ENCODE assay signal across 8 cellular contexts in genomic region chr12:103924761-103925641, GRCh38. TPM values are rescaled to one million over a fixed set of nuclear protein-coding genes. Genes with fewer than 3 reads are reported as not detected.
DNase-seq lines count a peak whose midpoint lies in the region; ATAC-seq and TF ChIP-seq lines count a peak whose summit lies in the region.

No MANE protein-coding gene starts in this region.

- H3K27ac ChIP-seq in osteoblast (ENCODE audit: low read depth, low read length) = no peak overlapping the region
- no peak overlapping the region for H3K27ac ChIP-seq in uterus

- H2AFZ ChIP-seq in osteoblast (ENCODE audit: low read length) = peak overlapping the region; percentile 58

- peaks cover 37% of the 10 kb centered on the region for H3K4me1 Mint-ChIP-seq in activated CD8-positive, alpha-beta memory T cell treated with anti-CD3 and anti-CD28 coated beads, Interleukin-2, amount 10 ng/mL, durations not matched to agents 7 days and 5 days
- peaks cover 22% of the 10 kb centered on the region for H3K4me1 Mint-ChIP-seq in Calu3 (ENCODE audit: low read depth, unreplicated experiment)

- peak overlapping the region; percentile 27 for H3K4me3 Mint-ChIP-seq in activated CD8-positive, alpha-beta memory T cell treated with anti-CD3 and anti-CD28 coated beads, Interleukin-2, amount 10 ng/mL, durations not matched to agents 7 days and 5 days
- H3K4me3 Mint-ChIP-seq in Calu3 (ENCODE audit: low read depth, unreplicated experiment) = no peak overlapping the region

- H3K9me3 ChIP-seq in osteoblast (ENCODE audit: low read depth, low read length) (no peaks in the 10 kb centered on the region), uterus (no peaks in the 10 kb centered on the region)

- TF ChIP-seq CTCF in osteoblast (IDR thresholded peaks at IDR 0.05; ENCODE audit: extremely low read depth, low read depth, low read length) (no peak), uterus (IDR thresholded peaks at IDR 0.05) (no peak), Calu3 (IDR thresholded peaks at IDR 0.05; ENCODE audit: unreplicated experiment) (no peak)

- H3K36me3 Mint-ChIP-seq in activated CD8-positive, alpha-beta memory T cell treated with anti-CD3 and anti-CD28 coated beads, Interleukin-2, amount 10 ng/mL, durations not matched to agents 7 days and 5 days = no peaks in the 10 kb centered on the region
- peaks cover 20% of the 10 kb centered on the region for H3K36me3 Mint-ChIP-seq in Calu3 (ENCODE audit: insufficient read depth, unreplicated experiment)

- no peaks in the 10 kb centered on the region for H3K36me3 ChIP-seq in osteoblast (ENCODE audit: insufficient read depth, low read length)
- H3K36me3 ChIP-seq in uterus = no peaks in the 10 kb centered on the region

- H4K20me1 ChIP-seq in osteoblast (ENCODE audit: insufficient read depth, low read length) = no peaks in the 10 kb centered on the region

- no peak overlapping the region for H3K4me2 ChIP-seq in osteoblast (ENCODE audit: insufficient read depth, low read length)

- H3K27me3 ChIP-seq in osteoblast (ENCODE audit: insufficient read depth, low read length) (no peaks in the 10 kb centered on the region), uterus (no peaks in the 10 kb centered on the region)

- H3K9me3 Mint-ChIP-seq in activated CD8-positive, alpha-beta memory T cell treated with anti-CD3 and anti-CD28 coated beads, Interleukin-2, amount 10 ng/mL, durations not matched to agents 7 days and 5 days (ENCODE audit: low read depth) = no peaks in the 10 kb centered on the region
- no peaks in the 10 kb centered on the region for H3K9me3 Mint-ChIP-seq in Calu3 (ENCODE audit: low read depth, unreplicated experiment)

- H3K27me3 Mint-ChIP-seq in activated CD8-positive, alpha-beta memory T cell treated with anti-CD3 and anti-CD28 coated beads, Interleukin-2, amount 10 ng/mL, durations not matched to agents 7 days and 5 days = peaks cover under 1% of the 10 kb centered on the region
- H3K27me3 Mint-ChIP-seq in Calu3 (ENCODE audit: unreplicated experiment) = no peaks in the 10 kb centered on the region

- TF ChIP-seq POLR2A in GM10847 (IDR thresholded peaks at IDR 0.05; ENCODE audit: extremely low read depth, insufficient read length) (peak; percentile 32), uterus (IDR thresholded peaks at IDR 0.05) (no peak)

- DNase-seq in HT1080 (ENCODE audit: low read depth) (peak; percentile 92), osteoblast (ENCODE audit: insufficient read length, low spot score, missing footprints) (peak; percentile 72), uterus (no peak), Calu3 (no peak), OCI-M1 (lab: John Stamatoyannopoulos, UW) (no peak)
- DNase-seq in activated CD8-positive, alpha-beta memory T cell treated with anti-CD3 and anti-CD28 coated beads, Interleukin-2, amount 10 ng/mL, durations not matched to agents 7 days and 5 days = peak; percentile 76

- intact Hi-C loops in uterus (cut with DNase I; ENCODE audit: low total_unique reads) (loop anchor here (10.0 kb wide), 1 partner anchor 50 kb away; no protein-coding TSS in a partner anchor), Calu3 (cut with micrococcal nuclease; ENCODE audit: unreplicated experiment) (no loop called here)

- no peaks in the 10 kb centered on the region for H3K79me2 ChIP-seq in osteoblast (ENCODE audit: insufficient read depth, low read length)

- CTCF ChIA-PET in activated CD8-positive, alpha-beta memory T cell treated with anti-CD3 and anti-CD28 coated beads, Interleukin-2, amount 10 ng/mL, durations not matched to agents 7 days and 5 days (lab: Charles Lee) = interaction anchor here (0.7 to 1.1 kb wide), 4 partner anchors 11 to 213 kb away, joined by 3 read pairs; partner anchors contain the start of gene NFYB
- CTCF ChIA-PET in Calu3 (lab: Charles Lee) = no interaction called here

- H3K27ac Mint-ChIP-seq in activated CD8-positive, alpha-beta memory T cell treated with anti-CD3 and anti-CD28 coated beads, Interleukin-2, amount 10 ng/mL, durations not matched to agents 7 days and 5 days = peak overlapping the region; percentile 64
- no peak overlapping the region for H3K27ac Mint-ChIP-seq in Calu3 (ENCODE audit: unreplicated experiment)

- peak; percentile 35 for ATAC-seq in GM21447 (IDR thresholded peaks at IDR 0.05; ENCODE audit: unreplicated experiment)
- peak; percentile 27 for ATAC-seq in activated CD8-positive, alpha-beta memory T cell treated with anti-CD3 and anti-CD28 coated beads, Interleukin-2, amount 10 ng/mL, durations not matched to agents 7 days and 5 days

- H3K4me3 ChIP-seq in osteoblast (ENCODE audit: insufficient read depth, low read length) = no peak overlapping the region
- no peak overlapping the region for H3K4me3 ChIP-seq in uterus

- H3K4me1 ChIP-seq in osteoblast (ENCODE audit: insufficient read depth, low read length) (peaks cover 14% of the 10 kb centered on the region), uterus (no peaks in the 10 kb centered on the region)

- no TSS peak for BruUV-seq in Calu3 (replicated peaks; lab: Mats Ljungman, UMichigan)

RNA-seq across cellular contexts. Expression of gene HSP90B1, which starts 5.2 kb away (rescaled TPM):
- 554 and 653 TPM in 2 replicates for total RNA-seq in HT1080 (2014; rRNA removed; shearing (Covaris generic))
- polyA plus RNA-seq in HT1080 (2015; cell fraction: cytosol; rRNA removed) = 617 and 658 TPM in 2 replicates
- 1,960 and 2,166 TPM in 2 replicates for polyA plus RNA-seq in HT1080 (2015; cell fraction: nucleus; rRNA removed)
- total RNA-seq in activated CD8-positive, alpha-beta memory T cell treated with anti-CD3 and anti-CD28 coated beads, Interleukin-2, amount 10 ng/mL, durations not matched to agents 7 days and 5 days = 100 to 1,000 TPM; 324 to 489 TPM
- total RNA-seq in osteoblast (430 and 436 TPM in 2 replicates), uterus (100 to 1,000 TPM; 236 to 475 (median 401) TPM), Calu3 (2022) (1,299 and 1,328 TPM in 2 replicates)

RNA-seq across cellular contexts. Expression of gene TDG, which starts 40.7 kb away (rescaled TPM):
- total RNA-seq in HT1080 (2014; rRNA removed; shearing (Covaris generic)) = 14.3 and 17.4 TPM in 2 replicates
- polyA plus RNA-seq in HT1080 (2015; cell fraction: cytosol; rRNA removed) = 13.4 and 14.1 TPM in 2 replicates
- 40.1 and 42.5 TPM in 2 replicates for polyA plus RNA-seq in HT1080 (2015; cell fraction: nucleus; rRNA removed)
- total RNA-seq in activated CD8-positive, alpha-beta memory T cell treated with anti-CD3 and anti-CD28 coated beads, Interleukin-2, amount 10 ng/mL, durations not matched to agents 7 days and 5 days = 10 to 100 TPM; 29.4 to 46.5 TPM
- total RNA-seq in osteoblast (20.9 and 23.2 TPM in 2 replicates), uterus (10 to 100 TPM in 3 of 4 donors, 1 to 10 TPM in 1; 8.7 to 46.3 (median 19.9) TPM), Calu3 (2022) (33.5 and 35.3 TPM in 2 replicates)

Comparison
In these comparisons a context has a peak if more than half of its experiments do, and no peak if none do; other contexts are left out.
1. DNase-seq: peak in HT1080 (single experiment), activated CD8-positive, alpha-beta memory T cell treated with anti-CD3 and anti-CD28 coated beads, Interleukin-2, amount 10 ng/mL, durations not matched to agents 7 days and 5 days (single experiment) and osteoblast (single experiment); none in uterus (0 of 2), Calu3 (single experiment) and OCI-M1 (single experiment).